1 cellular context compared by ENCODE assay signal in the genomic region with DNA sequence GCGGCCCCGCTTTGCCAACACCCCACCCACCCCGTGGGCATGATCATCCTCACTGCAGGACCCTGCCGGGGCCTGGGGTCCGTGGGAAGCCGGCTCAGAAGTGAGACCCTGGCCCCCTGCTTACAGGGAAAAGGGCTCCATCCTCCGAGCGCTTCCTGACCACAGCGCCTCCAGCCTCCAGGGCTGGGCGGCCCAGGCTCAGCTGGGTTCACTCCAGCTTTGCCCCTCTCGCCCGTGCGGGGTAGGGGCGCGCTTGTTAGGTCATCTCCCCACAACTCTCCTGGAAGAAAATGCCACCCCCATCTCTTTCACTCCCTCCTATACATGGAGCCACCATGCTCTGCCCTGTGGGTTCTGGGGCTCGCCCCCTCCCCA.
TF ChIP-seq lines count a peak whose summit lies in the region.

No MANE protein-coding gene starts in this region.

TF ChIP-seq in GM23338, 12 proteins besides CTCF, POLR2A, EP300 and RAD21 (continued from another document):
- TF ChIP-seq, protein P1, sequence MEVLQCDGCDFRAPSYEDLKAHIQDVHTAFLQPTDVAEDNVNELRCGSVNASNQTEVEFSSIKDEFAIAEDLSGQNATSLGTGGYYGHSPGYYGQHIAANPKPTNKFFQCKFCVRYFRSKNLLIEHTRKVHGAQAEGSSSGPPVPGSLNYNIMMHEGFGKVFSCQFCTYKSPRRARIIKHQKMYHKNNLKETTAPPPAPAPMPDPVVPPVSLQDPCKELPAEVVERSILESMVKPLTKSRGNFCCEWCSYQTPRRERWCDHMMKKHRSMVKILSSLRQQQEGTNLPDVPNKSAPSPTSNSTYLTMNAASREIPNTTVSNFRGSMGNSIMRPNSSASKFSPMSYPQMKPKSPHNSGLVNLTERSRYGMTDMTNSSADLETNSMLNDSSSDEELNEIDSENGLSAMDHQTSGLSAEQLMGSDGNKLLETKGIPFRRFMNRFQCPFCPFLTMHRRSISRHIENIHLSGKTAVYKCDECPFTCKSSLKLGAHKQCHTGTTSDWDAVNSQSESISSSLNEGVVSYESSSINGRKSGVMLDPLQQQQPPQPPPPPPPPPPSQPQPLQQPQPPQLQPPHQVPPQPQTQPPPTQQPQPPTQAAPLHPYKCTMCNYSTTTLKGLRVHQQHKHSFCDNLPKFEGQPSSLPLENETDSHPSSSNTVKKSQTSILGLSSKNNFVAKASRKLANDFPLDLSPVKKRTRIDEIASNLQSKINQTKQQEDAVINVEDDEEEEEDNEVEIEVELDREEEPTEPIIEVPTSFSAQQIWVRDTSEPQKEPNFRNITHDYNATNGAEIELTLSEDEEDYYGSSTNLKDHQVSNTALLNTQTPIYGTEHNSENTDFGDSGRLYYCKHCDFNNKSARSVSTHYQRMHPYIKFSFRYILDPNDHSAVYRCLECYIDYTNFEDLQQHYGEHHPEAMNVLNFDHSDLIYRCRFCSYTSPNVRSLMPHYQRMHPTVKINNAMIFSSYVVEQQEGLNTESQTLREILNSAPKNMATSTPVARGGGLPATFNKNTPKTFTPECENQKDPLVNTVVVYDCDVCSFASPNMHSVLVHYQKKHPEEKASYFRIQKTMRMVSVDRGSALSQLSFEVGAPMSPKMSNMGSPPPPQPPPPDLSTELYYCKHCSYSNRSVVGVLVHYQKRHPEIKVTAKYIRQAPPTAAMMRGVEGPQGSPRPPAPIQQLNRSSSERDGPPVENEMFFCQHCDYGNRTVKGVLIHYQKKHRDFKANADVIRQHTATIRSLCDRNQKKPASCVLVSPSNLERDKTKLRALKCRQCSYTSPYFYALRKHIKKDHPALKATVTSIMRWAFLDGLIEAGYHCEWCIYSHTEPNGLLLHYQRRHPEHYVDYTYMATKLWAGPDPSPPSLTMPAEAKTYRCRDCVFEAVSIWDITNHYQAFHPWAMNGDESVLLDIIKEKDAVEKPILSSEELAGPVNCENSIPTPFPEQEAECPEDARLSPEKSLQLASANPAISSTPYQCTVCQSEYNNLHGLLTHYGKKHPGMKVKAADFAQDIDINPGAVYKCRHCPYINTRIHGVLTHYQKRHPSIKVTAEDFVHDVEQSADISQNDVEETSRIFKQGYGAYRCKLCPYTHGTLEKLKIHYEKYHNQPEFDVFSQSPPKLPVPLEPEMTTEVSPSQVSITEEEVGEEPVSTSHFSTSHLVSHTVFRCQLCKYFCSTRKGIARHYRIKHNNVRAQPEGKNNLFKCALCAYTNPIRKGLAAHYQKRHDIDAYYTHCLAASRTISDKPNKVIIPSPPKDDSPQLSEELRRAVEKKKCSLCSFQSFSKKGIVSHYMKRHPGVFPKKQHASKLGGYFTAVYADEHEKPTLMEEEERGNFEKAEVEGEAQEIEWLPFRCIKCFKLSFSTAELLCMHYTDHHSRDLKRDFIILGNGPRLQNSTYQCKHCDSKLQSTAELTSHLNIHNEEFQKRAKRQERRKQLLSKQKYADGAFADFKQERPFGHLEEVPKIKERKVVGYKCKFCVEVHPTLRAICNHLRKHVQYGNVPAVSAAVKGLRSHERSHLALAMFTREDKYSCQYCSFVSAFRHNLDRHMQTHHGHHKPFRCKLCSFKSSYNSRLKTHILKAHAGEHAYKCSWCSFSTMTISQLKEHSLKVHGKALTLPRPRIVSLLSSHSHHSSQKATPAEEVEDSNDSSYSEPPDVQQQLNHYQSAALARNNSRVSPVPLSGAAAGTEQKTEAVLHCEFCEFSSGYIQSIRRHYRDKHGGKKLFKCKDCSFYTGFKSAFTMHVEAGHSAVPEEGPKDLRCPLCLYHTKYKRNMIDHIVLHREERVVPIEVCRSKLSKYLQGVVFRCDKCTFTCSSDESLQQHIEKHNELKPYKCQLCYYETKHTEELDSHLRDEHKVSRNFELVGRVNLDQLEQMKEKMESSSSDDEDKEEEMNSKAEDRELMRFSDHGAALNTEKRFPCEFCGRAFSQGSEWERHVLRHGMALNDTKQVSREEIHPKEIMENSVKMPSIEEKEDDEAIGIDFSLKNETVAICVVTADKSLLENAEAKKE (CRISPR knock-in tag; IDR thresholded peaks at IDR 0.05) = no peak
- TF ChIP-seq CREB1 (CRISPR knock-in tag; IDR thresholded peaks at IDR 0.05; ENCODE audit: low read depth) = no peak
- no peak for TF ChIP-seq EZH2 (IDR thresholded peaks at IDR 0.05; ENCODE audit: low read depth, unreplicated experiment)
- no peak for TF ChIP-seq POLR2AphosphoS5 (IDR thresholded peaks at IDR 0.05; ENCODE audit: low read depth)
- no peak for TF ChIP-seq ZNF114 (CRISPR knock-in tag; IDR thresholded peaks at IDR 0.05)
